In the genomic region with DNA sequence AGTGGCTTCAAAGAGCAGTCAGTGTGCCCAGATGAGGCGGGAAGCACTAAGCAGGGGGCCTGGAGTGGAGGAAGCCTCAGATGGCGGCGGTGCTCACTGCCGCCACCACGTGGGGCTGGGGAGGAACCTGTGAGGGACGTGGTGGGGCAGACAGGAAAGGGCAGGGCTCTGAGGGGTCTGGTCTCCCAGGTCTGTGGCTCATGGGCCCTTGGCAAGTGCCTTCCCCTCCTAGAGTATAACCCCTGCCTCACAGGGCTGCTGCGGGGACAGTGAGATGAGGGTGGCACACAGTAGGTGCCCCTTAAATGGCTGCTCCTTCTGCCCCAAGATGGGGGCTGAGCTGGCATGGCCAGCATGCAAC, we compare ENCODE assay signal across 8 cellular contexts. TPM values are rescaled to one million over a fixed set of nuclear protein-coding genes. Genes with fewer than 3 reads are reported as not detected.
DNase-seq lines count a peak whose midpoint lies in the region; ATAC-seq and TF ChIP-seq lines count a peak whose summit lies in the region.

No MANE protein-coding gene starts in this region.

- H3K9me3 Mint-ChIP-seq in activated naive CD8-positive, alpha-beta T cell treated with anti-CD3 and anti-CD28 coated beads, Interleukin-2, amount 50 U/mL, for 24 hours, result no peaks in the 10 kb centered on the region
- no peaks in the 10 kb centered on the region for H3K9me3 Mint-ChIP-seq in activated naive CD8-positive, alpha-beta T cell treated with anti-CD3 and anti-CD28 coated beads for 36 hours
- H3K9me3 Mint-ChIP-seq in type B pancreatic cell, result no peaks in the 10 kb centered on the region

- peak; percentile 44 for ATAC-seq in activated naive CD8-positive, alpha-beta T cell treated with anti-CD3 and anti-CD28 coated beads, Interleukin-2, amount 50 U/mL, for 24 hours
- ATAC-seq in GM18511 (IDR thresholded peaks at IDR 0.05; ENCODE audit: unreplicated experiment) (no peak), HG03571 (IDR thresholded peaks at IDR 0.05; ENCODE audit: unreplicated experiment) (no peak)

- H3K4me1 Mint-ChIP-seq in activated naive CD8-positive, alpha-beta T cell treated with anti-CD3 and anti-CD28 coated beads, Interleukin-2, amount 50 U/mL, for 24 hours, result no peaks in the 10 kb centered on the region
- no peaks in the 10 kb centered on the region for H3K4me1 Mint-ChIP-seq in activated naive CD8-positive, alpha-beta T cell treated with anti-CD3 and anti-CD28 coated beads for 36 hours
- H3K4me1 Mint-ChIP-seq in type B pancreatic cell (ENCODE audit: unreplicated experiment), result peaks cover 5% of the 10 kb centered on the region

- peaks cover 18% of the 10 kb centered on the region for H3K27me3 Mint-ChIP-seq in activated naive CD8-positive, alpha-beta T cell treated with anti-CD3 and anti-CD28 coated beads, Interleukin-2, amount 50 U/mL, for 24 hours
- H3K27me3 Mint-ChIP-seq in activated naive CD8-positive, alpha-beta T cell treated with anti-CD3 and anti-CD28 coated beads for 36 hours, result peaks cover 19% of the 10 kb centered on the region
- peaks cover 43% of the 10 kb centered on the region for H3K27me3 Mint-ChIP-seq in type B pancreatic cell

- TF ChIP-seq CTCF in type B pancreatic cell (conservative IDR thresholded peaks at IDR 0.05), result peak; percentile 64

- H3K36me3 Mint-ChIP-seq in activated naive CD8-positive, alpha-beta T cell treated with anti-CD3 and anti-CD28 coated beads, Interleukin-2, amount 50 U/mL, for 24 hours (ENCODE audit: low read depth), result no peaks in the 10 kb centered on the region
- H3K36me3 Mint-ChIP-seq in activated naive CD8-positive, alpha-beta T cell treated with anti-CD3 and anti-CD28 coated beads for 36 hours, result no peaks in the 10 kb centered on the region
- H3K36me3 Mint-ChIP-seq in type B pancreatic cell, result no peaks in the 10 kb centered on the region

- no peak overlapping the region for H3K4me3 Mint-ChIP-seq in activated naive CD8-positive, alpha-beta T cell treated with anti-CD3 and anti-CD28 coated beads, Interleukin-2, amount 50 U/mL, for 24 hours
- H3K4me3 Mint-ChIP-seq in activated naive CD8-positive, alpha-beta T cell treated with anti-CD3 and anti-CD28 coated beads for 36 hours, result no peak overlapping the region
- no peak overlapping the region for H3K4me3 Mint-ChIP-seq in type B pancreatic cell

- H3K27ac Mint-ChIP-seq in activated naive CD8-positive, alpha-beta T cell treated with anti-CD3 and anti-CD28 coated beads, Interleukin-2, amount 50 U/mL, for 24 hours, result no peak overlapping the region
- no peak overlapping the region for H3K27ac Mint-ChIP-seq in activated naive CD8-positive, alpha-beta T cell treated with anti-CD3 and anti-CD28 coated beads for 36 hours
- H3K27ac Mint-ChIP-seq in type B pancreatic cell, result no peak overlapping the region

- DNase-seq in activated naive CD8-positive, alpha-beta T cell treated with anti-CD3 and anti-CD28 coated beads, Interleukin-2, amount 50 U/mL, for 24 hours, result no peak
- no peak for DNase-seq in activated naive CD8-positive, alpha-beta T cell treated with anti-CD3 and anti-CD28 coated beads for 36 hours
- DNase-seq in NCI-H82 (lab: John Stamatoyannopoulos, UW), result peak; percentile 78
- peak; percentile 51 for DNase-seq in dermis blood vessel endothelial cell
- DNase-seq in type B pancreatic cell (ENCODE audit: extremely low spot score, unreplicated experiment), result no peak
- no peak for DNase-seq in stimulated activated CD4-positive, alpha-beta T cell treated with anti-CD3 and anti-CD28 coated beads, Interleukin-1b, Interleukin-23, amount 100 ng/mL, for 48 hours

RNA-seq across cellular contexts. Expression of a gene that starts 26.6 kb away (rescaled TPM):
- total RNA-seq in activated naive CD8-positive, alpha-beta T cell treated with anti-CD3 and anti-CD28 coated beads for 36 hours, result not detected
- not detected in 2 replicates for total RNA-seq in dermis blood vessel endothelial cell
- total RNA-seq in type B pancreatic cell (ENCODE audit: low replicate concordance), result 0.12 and 0.26 TPM in 2 replicates

RNA-seq across cellular contexts. Expression of a gene that starts 30.4 kb away (rescaled TPM):
- total RNA-seq in activated naive CD8-positive, alpha-beta T cell treated with anti-CD3 and anti-CD28 coated beads for 36 hours, result not detected
- total RNA-seq in dermis blood vessel endothelial cell (not detected in 2 replicates), type B pancreatic cell (ENCODE audit: low replicate concordance) (0.21 and 0.31 TPM in 2 replicates)

Comparison
In these comparisons a context has a peak if more than half of its experiments do, and no peak if none do; other contexts are left out.
1. DNase-seq: peak in NCI-H82 (single experiment) and dermis blood vessel endothelial cell (single experiment); none in activated naive CD8-positive, alpha-beta T cell treated with anti-CD3 and anti-CD28 coated beads, Interleukin-2, amount 50 U/mL, for 24 hours (single experiment), activated naive CD8-positive, alpha-beta T cell treated with anti-CD3 and anti-CD28 coated beads for 36 hours (single experiment), type B pancreatic cell (single experiment) and stimulated activated CD4-positive, alpha-beta T cell treated with anti-CD3 and anti-CD28 coated beads, Interleukin-1b, Interleukin-23, amount 100 ng/mL, for 48 hours (single experiment).